Comparison of ENCODE assay signal across 15 cellular contexts in genomic region chr7:46220066-46220630, GRCh38.
DNase-seq lines count a peak whose midpoint lies in the region; ATAC-seq and TF ChIP-seq lines count a peak whose summit lies in the region.
"Had no signal": no experiment of that assay in that cellular context is flagged by ENCODE, and none has a peak within 500 bp of the region (broad histone marks: within the 10 kb centered on the region; RNA-seq: fewer than 3 reads in every experiment).

No MANE protein-coding gene starts in this region.

- DNase-seq in H4 (ENCODE audit: low spot score) (peak; percentile 72), RPMI7951 (ENCODE audit: low read depth) (peak; percentile 19), foreskin keratinocyte (peak; percentile 98 to 99), ureter (ENCODE audit: low spot score) (peak; percentile 53), brain microvascular endothelial cell (no peak), DMS53 treated with DMSO at 0.1 percent for 48 hours (lab: John Stamatoyannopoulos, UW; ENCODE audit: unreplicated experiment) (no peak)
- DNase-seq: activated CD4-positive, alpha-beta T cell treated with anti-CD3 and anti-CD28 coated beads, Interleukin-2, amount 50 U/mL, for 4 hours; activated T-cell treated with anti-CD3 and anti-CD28 coated beads, Interleukin-2, amount 50 U/mL, for 4 hours; DMS79; GOT3; tibial artery had no signal

- H3K27ac ChIP-seq in foreskin keratinocyte (peak overlapping the region; percentile 89), brain microvascular endothelial cell (no peak overlapping the region)
- H3K27ac ChIP-seq: cardiac muscle cell, tibial artery had no signal

- H3K27me3 ChIP-seq in foreskin keratinocyte (no peaks in the 10 kb centered on the region), brain microvascular endothelial cell (replicated peaks) (no peaks in the 10 kb centered on the region)
- H3K27me3 ChIP-seq: cardiac muscle cell, tibial artery had no signal

- TF ChIP-seq CTCF in foreskin keratinocyte (conservative IDR thresholded peaks at IDR 0.05) (no peak), brain microvascular endothelial cell (IDR thresholded peaks at IDR 0.05; ENCODE audit: low read depth, low read length, missing control alignments) (no peak)

- ATAC-seq in foreskin keratinocyte (peak; percentile 99), HG02678 (IDR thresholded peaks at IDR 0.05; ENCODE audit: unreplicated experiment) (no peak)
- ATAC-seq: activated T-cell treated with anti-CD3 and anti-CD28 coated beads, Interleukin-2, amount 50 U/mL, for 4 hours; left lobe of liver; SK-N-SH treated with all-trans-retinoic acid at 6 μM for 48 hours had no signal

- in situ Hi-C loops in brain microvascular endothelial cell (cut with HindIII; ENCODE audit: low pct_ligation_motif_present, low sequenced_read_pairs): no loop called here

- H3K4me3 ChIP-seq in brain microvascular endothelial cell (ENCODE audit: low read depth, low read length): no peak overlapping the region
- H3K4me3 ChIP-seq: cardiac muscle cell, tibial artery had no signal

- peaks cover 5% of the 10 kb centered on the region for H3K4me1 ChIP-seq in foreskin keratinocyte

- no peaks in the 10 kb centered on the region for H3K36me3 ChIP-seq in brain microvascular endothelial cell (replicated peaks)
- H3K36me3 ChIP-seq: cardiac muscle cell, tibial artery had no signal

Comparison
In these comparisons a context has a peak if more than half of its experiments do, and no peak if none do; other contexts are left out.
1. DNase-seq: peak in H4 (single experiment), RPMI7951 (single experiment), foreskin keratinocyte (2 of 2) and ureter (single experiment); none in brain microvascular endothelial cell (single experiment) and DMS53 treated with DMSO at 0.1 percent for 48 hours (single experiment).